26 cellular contexts compared by ENCODE assay signal in genomic region chr10:88826390-88826789, GRCh38. TPM values are rescaled to one million over a fixed set of nuclear protein-coding genes. Genes with fewer than 3 reads are reported as not detected.
DNase-seq lines count a peak whose midpoint lies in the region; ATAC-seq and FAIRE-seq lines count a peak whose summit lies in the region.
"Had no signal": no experiment of that assay in that cellular context is flagged by ENCODE, and none has a peak within 500 bp of the region (broad histone marks: within the 10 kb centered on the region; RNA-seq: fewer than 3 reads in every experiment).

No MANE protein-coding gene starts in this region.

- peaks cover 53% of the 10 kb centered on the region for H3K4me1 Mint-ChIP-seq in activated CD4-positive, alpha-beta T cell treated with anti-CD3 and anti-CD28 coated beads, Interleukin-2, amount 10 ng/mL, durations not matched to agents 24 days and 14 days
- peaks cover 74% of the 10 kb centered on the region for H3K4me1 Mint-ChIP-seq in activated T-helper 1 cell treated with anti-CD3 and anti-CD28 coated beads, Interleukin-12 subunit alpha, Interleukin-12 subunit beta, Interleukin-2, Interleukin-4 antibody, amounts not matched to agents 30 ng/mL and 10 ng/mL and 1 ng/mL, durations not matched to agents 14 hours and 24 hours and 36 hours (ENCODE audit: low read depth)
- peaks cover 26 to 53% (median 49%) of the 10 kb centered on the region in 4 donors for H3K4me1 Mint-ChIP-seq in naive thymus-derived CD8-positive, alpha-beta T cell

- H3K27me3 Mint-ChIP-seq in activated CD4-positive, alpha-beta T cell treated with anti-CD3 and anti-CD28 coated beads, Interleukin-2, amount 10 ng/mL, durations not matched to agents 24 days and 14 days: no peaks in the 10 kb centered on the region
- no peaks in the 10 kb centered on the region for H3K27me3 Mint-ChIP-seq in activated T-helper 1 cell treated with anti-CD3 and anti-CD28 coated beads, Interleukin-12 subunit alpha, Interleukin-12 subunit beta, Interleukin-2, Interleukin-4 antibody, amounts not matched to agents 30 ng/mL and 10 ng/mL and 1 ng/mL, durations not matched to agents 14 hours and 24 hours and 36 hours (ENCODE audit: insufficient read depth)
- peaks cover 0 to 4% (median 0%) of the 10 kb centered on the region in 5 donors for H3K27me3 Mint-ChIP-seq in naive thymus-derived CD8-positive, alpha-beta T cell

- POLR2A ChIA-PET in naive thymus-derived CD8-positive, alpha-beta T cell (lab: Charles Lee): interaction anchor here (0.6 to 3.9 kb wide), 4 partner anchors 9 to 66 kb away, joined by 3 to 16 read pairs (median 4); partner anchors contain the start of genes LIPN and STAMBPL1

- peak; percentile 65 for DNase-seq in activated CD4-positive, alpha-beta T cell treated with anti-CD3 and anti-CD28 coated beads, Interleukin-2, amount 10 ng/mL, durations not matched to agents 24 days and 14 days
- no peak for DNase-seq in activated CD4-positive, alpha-beta T cell treated with anti-CD3 and anti-CD28 coated beads, Interleukin-2, amount 50 U/mL, for 4 hours
- no peak for DNase-seq in GM19239 (ENCODE audit: insufficient read length, low spot score)
- no peak for DNase-seq in activated T-helper 1 cell treated with anti-CD3 and anti-CD28 coated beads, Interleukin-12 subunit alpha, Interleukin-12 subunit beta, Interleukin-2, Interleukin-4 antibody, amounts not matched to agents 30 ng/mL and 10 ng/mL and 1 ng/mL, durations not matched to agents 14 hours and 24 hours and 36 hours (ENCODE audit: low spot score)
- no peak for DNase-seq in naive thymus-derived CD8-positive, alpha-beta T cell
- DNase-seq in RKO (ENCODE audit: low spot score): no peak
- no peak for DNase-seq in NK-92 treated with Interleukin-12 subunit alpha and Interleukin-12 subunit beta, amount 100 ng/mL, for 24 hours (lab: John Stamatoyannopoulos, UW)
- DNase-seq: activated CD4-positive, alpha-beta T cell treated with anti-CD3 and anti-CD28 coated beads, Interleukin-2, amount 50 U/mL, for 1 hour; aorta; BE2C; caudate nucleus; erythroblast; foreskin keratinocyte; HFFc6; hypothalamus; kidney; lower lobe of right lung; NCI-H146; NCI-H2171 treated with DMSO at 0.1 percent for 48 hours; NCI-H526; right cardiac atrium; stimulated activated CD8-positive, alpha-beta memory T cell treated with anti-CD3 and anti-CD28 coated beads, Interleukin-4, amount 100 ng/mL, for 48 hours had no signal

- intact Hi-C loops in activated CD4-positive, alpha-beta T cell treated with anti-CD3 and anti-CD28 coated beads, Interleukin-2, amount 10 ng/mL, durations not matched to agents 24 days and 14 days (cut with micrococcal nuclease): loop anchor here (10.0 kb wide), 2 partner anchors 242 to 338 kb away; partner anchors contain the start of genes LIPJ and RNLS
- intact Hi-C loops in activated T-helper 1 cell treated with anti-CD3 and anti-CD28 coated beads, Interleukin-12 subunit alpha, Interleukin-12 subunit beta, Interleukin-2, Interleukin-4 antibody, amounts not matched to agents 30 ng/mL and 10 ng/mL and 1 ng/mL, durations not matched to agents 14 hours and 24 hours and 36 hours (cut with micrococcal nuclease): loop anchor here (5.0 to 10.0 kb wide), 5 partner anchors 206 to 959 kb away; partner anchors contain the start of gene IFIT5

- peak overlapping the region; percentile 41 for H3K4me3 Mint-ChIP-seq in activated CD4-positive, alpha-beta T cell treated with anti-CD3 and anti-CD28 coated beads, Interleukin-2, amount 10 ng/mL, durations not matched to agents 24 days and 14 days
- peak overlapping the region; percentile 26 for H3K4me3 Mint-ChIP-seq in activated T-helper 1 cell treated with anti-CD3 and anti-CD28 coated beads, Interleukin-12 subunit alpha, Interleukin-12 subunit beta, Interleukin-2, Interleukin-4 antibody, amounts not matched to agents 30 ng/mL and 10 ng/mL and 1 ng/mL, durations not matched to agents 14 hours and 24 hours and 36 hours
- H3K4me3 Mint-ChIP-seq in naive thymus-derived CD8-positive, alpha-beta T cell: peak overlapping the region in 9 of 10 donors; percentile 7 to 64 (median 45)
- H3K4me3 Mint-ChIP-seq: HFFc6 had no signal

- peaks cover 4% of the 10 kb centered on the region for H3K9me3 Mint-ChIP-seq in activated CD4-positive, alpha-beta T cell treated with anti-CD3 and anti-CD28 coated beads, Interleukin-2, amount 10 ng/mL, durations not matched to agents 24 days and 14 days
- H3K9me3 Mint-ChIP-seq in activated T-helper 1 cell treated with anti-CD3 and anti-CD28 coated beads, Interleukin-12 subunit alpha, Interleukin-12 subunit beta, Interleukin-2, Interleukin-4 antibody, amounts not matched to agents 30 ng/mL and 10 ng/mL and 1 ng/mL, durations not matched to agents 14 hours and 24 hours and 36 hours: no peaks in the 10 kb centered on the region
- H3K9me3 Mint-ChIP-seq in naive thymus-derived CD8-positive, alpha-beta T cell: peaks cover 0 to 10% (median 0%) of the 10 kb centered on the region in 9 donors
- H3K9me3 Mint-ChIP-seq: HFFc6 had no signal

- ATAC-seq in naive thymus-derived CD8-positive, alpha-beta T cell: peak in 1 of 2 donors; percentile 47
- no peak for ATAC-seq in HG02938 (IDR thresholded peaks at IDR 0.05; ENCODE audit: unreplicated experiment)
- ATAC-seq: foreskin keratinocyte, lower lobe of right lung, right cardiac atrium had no signal

- peak; percentile 77 for FAIRE-seq in GM19239 (lab: Jason Lieb, UNC)
- FAIRE-seq: A204.1, D721Med, kidney had no signal

- peaks cover 10% of the 10 kb centered on the region for H3K36me3 Mint-ChIP-seq in activated CD4-positive, alpha-beta T cell treated with anti-CD3 and anti-CD28 coated beads, Interleukin-2, amount 10 ng/mL, durations not matched to agents 24 days and 14 days (ENCODE audit: low read depth)
- peaks cover 11% of the 10 kb centered on the region for H3K36me3 Mint-ChIP-seq in activated T-helper 1 cell treated with anti-CD3 and anti-CD28 coated beads, Interleukin-12 subunit alpha, Interleukin-12 subunit beta, Interleukin-2, Interleukin-4 antibody, amounts not matched to agents 30 ng/mL and 10 ng/mL and 1 ng/mL, durations not matched to agents 14 hours and 24 hours and 36 hours (ENCODE audit: low read depth)
- H3K36me3 Mint-ChIP-seq in naive thymus-derived CD8-positive, alpha-beta T cell: peaks cover 0 to 3% (median 0%) of the 10 kb centered on the region in 3 donors

- H3K27ac Mint-ChIP-seq in activated CD4-positive, alpha-beta T cell treated with anti-CD3 and anti-CD28 coated beads, Interleukin-2, amount 10 ng/mL, durations not matched to agents 24 days and 14 days: peak overlapping the region; percentile 73
- H3K27ac Mint-ChIP-seq in activated T-helper 1 cell treated with anti-CD3 and anti-CD28 coated beads, Interleukin-12 subunit alpha, Interleukin-12 subunit beta, Interleukin-2, Interleukin-4 antibody, amounts not matched to agents 30 ng/mL and 10 ng/mL and 1 ng/mL, durations not matched to agents 14 hours and 24 hours and 36 hours: peak overlapping the region; percentile 62
- peak overlapping the region; percentile 16 to 98 (median 78) for H3K27ac Mint-ChIP-seq in naive thymus-derived CD8-positive, alpha-beta T cell
- H3K27ac Mint-ChIP-seq: HFFc6 had no signal

RNA-seq across cellular contexts. Expression of gene LIPM, which starts 23.9 kb away (rescaled TPM):
- total RNA-seq in activated CD4-positive, alpha-beta T cell treated with anti-CD3 and anti-CD28 coated beads, Interleukin-2, amount 10 ng/mL, durations not matched to agents 24 days and 14 days: not detected in 2 replicates
- total RNA-seq in activated T-helper 1 cell treated with anti-CD3 and anti-CD28 coated beads, Interleukin-12 subunit alpha, Interleukin-12 subunit beta, Interleukin-2, Interleukin-4 antibody, amounts not matched to agents 30 ng/mL and 10 ng/mL and 1 ng/mL, durations not matched to agents 14 hours and 24 hours and 36 hours: not detected in 2 replicates
- not detected for total RNA-seq in naive thymus-derived CD8-positive, alpha-beta T cell
- not detected for polyA plus RNA-seq in naive thymus-derived CD8-positive, alpha-beta T cell
- total RNA-seq: aorta, HFFc6, kidney, lower lobe of right lung, osteoblast, right cardiac atrium had no signal
- polyA plus RNA-seq: aorta, right cardiac atrium had no signal

RNA-seq across cellular contexts. Expression of gene ANKRD22, which starts 25.3 kb away (rescaled TPM):
- 0.12 TPM in 1 of 2 replicates, not detected in the other for total RNA-seq in activated CD4-positive, alpha-beta T cell treated with anti-CD3 and anti-CD28 coated beads, Interleukin-2, amount 10 ng/mL, durations not matched to agents 24 days and 14 days
- total RNA-seq in activated T-helper 1 cell treated with anti-CD3 and anti-CD28 coated beads, Interleukin-12 subunit alpha, Interleukin-12 subunit beta, Interleukin-2, Interleukin-4 antibody, amounts not matched to agents 30 ng/mL and 10 ng/mL and 1 ng/mL, durations not matched to agents 14 hours and 24 hours and 36 hours: 0.16 TPM in 1 of 2 replicates, not detected in the other
- total RNA-seq in naive thymus-derived CD8-positive, alpha-beta T cell: under 1 TPM in 1 of 2 experiments, not detected in 1; 0.44 TPM
- under 1 TPM; 0.23 to 0.63 (median 0.23) TPM for polyA plus RNA-seq in naive thymus-derived CD8-positive, alpha-beta T cell
- total RNA-seq: HFFc6 had no signal
- polyA plus RNA-seq: right cardiac atrium had no signal

RNA-seq across cellular contexts. Expression of gene STAMBPL1, which starts 53.7 kb away (rescaled TPM):
- total RNA-seq in activated CD4-positive, alpha-beta T cell treated with anti-CD3 and anti-CD28 coated beads, Interleukin-2, amount 10 ng/mL, durations not matched to agents 24 days and 14 days: 41.9 and 43.5 TPM in 2 replicates
- 36.1 and 37.5 TPM in 2 replicates for total RNA-seq in activated T-helper 1 cell treated with anti-CD3 and anti-CD28 coated beads, Interleukin-12 subunit alpha, Interleukin-12 subunit beta, Interleukin-2, Interleukin-4 antibody, amounts not matched to agents 30 ng/mL and 10 ng/mL and 1 ng/mL, durations not matched to agents 14 hours and 24 hours and 36 hours
- total RNA-seq in naive thymus-derived CD8-positive, alpha-beta T cell: 10 to 100 TPM; 23.3 to 23.9 TPM
- polyA plus RNA-seq in naive thymus-derived CD8-positive, alpha-beta T cell: 1 to 10 TPM; 5.5 to 7.0 (median 6.3) TPM
